In genomic region chr17:7304179-7304578, GRCh38 we compare ENCODE assay signal across 24 cellular contexts. TPM values are rescaled to one million over a fixed set of nuclear protein-coding genes. Genes with fewer than 3 reads are reported as not detected.
"Had no signal": no experiment of that assay in that cellular context is flagged by ENCODE, and none has a peak within 500 bp of the region (broad histone marks: within the 10 kb centered on the region; RNA-seq: fewer than 3 reads in every experiment).

No MANE protein-coding gene starts in this region.

- H3K27me3 ChIP-seq: esophagus squamous epithelium, ovary, right atrium auricular region, sigmoid colon, transverse colon had no signal

- DNase-seq: effector memory CD8-positive, alpha-beta T cell; esophagus squamous epithelium; foreskin fibroblast; immature natural killer cell; left cardiac atrium; left ventricle myocardium inferior; lower lobe of right lung; nucleus accumbens; ovary; sigmoid colon; stimulated activated CD4-positive, alpha-beta T cell treated with anti-CD3 and anti-CD28 coated beads, Interleukin-2, amount 100 ng/mL, for 24 hours; stimulated activated CD4-positive, alpha-beta T cell treated with anti-CD3 and anti-CD28 coated beads, Interleukin-4, amount 100 ng/mL, for 4 hours; stimulated activated naive B cell treated with anti-CD40 and anti-IgM and Interleukin-4, amounts not matched to agents 10 μg/mL and 1 μg/mL and 100 μg/mL, for 72 hours; stimulated activated naive CD8-positive, alpha-beta T cell treated with anti-CD3 and anti-CD28 coated beads, Interleukin-15, amount 100 ng/mL, for 72 hours; transverse colon had no signal

- H3K27ac ChIP-seq: esophagus squamous epithelium, left ventricle myocardium inferior, lower lobe of right lung, ovary, right atrium auricular region, sigmoid colon, skin epidermis, thoracic aorta, transverse colon had no signal

- H3K27ac Mint-ChIP-seq: dendritic cell treated with granulocyte-macrophage colony-stimulating factor and Interleukin-4, amounts not matched to agents 40 ng/mL and 50 ng/mL, for 4 days; effector memory CD8-positive, alpha-beta T cell; memory B cell; mesothelial cell of epicardium; stimulated activated naive B cell treated with anti-CD40 and anti-IgM and Interleukin-4, amounts not matched to agents 10 μg/mL and 1 μg/mL and 100 μg/mL, for 72 hours; stimulated activated naive CD8-positive, alpha-beta T cell treated with anti-CD3 and anti-CD28 coated beads, Interleukin-15, amount 100 ng/mL, for 72 hours had no signal

- ATAC-seq: effector memory CD8-positive, alpha-beta T cell; left cardiac atrium; lower lobe of right lung; stimulated activated naive B cell treated with anti-CD40 and anti-IgM and Interleukin-4, amounts not matched to agents 10 μg/mL and 1 μg/mL and 100 μg/mL, for 72 hours; stimulated activated naive CD8-positive, alpha-beta T cell treated with anti-CD3 and anti-CD28 coated beads, Interleukin-15, amount 100 ng/mL, for 72 hours had no signal

- H3K36me3 Mint-ChIP-seq: mesothelial cell of epicardium had no signal

- H3K27me3 Mint-ChIP-seq: effector memory CD8-positive, alpha-beta T cell; stimulated activated naive CD8-positive, alpha-beta T cell treated with anti-CD3 and anti-CD28 coated beads, Interleukin-15, amount 100 ng/mL, for 72 hours had no signal

- H3K4me3 ChIP-seq: esophagus squamous epithelium, left ventricle myocardium inferior, lower lobe of right lung, ovary, right atrium auricular region, sigmoid colon, skin epidermis, thoracic aorta, transverse colon had no signal

- H3K36me3 ChIP-seq: esophagus squamous epithelium, left ventricle myocardium inferior, ovary, right atrium auricular region, sigmoid colon, thoracic aorta, transverse colon had no signal

- H3K9me3 Mint-ChIP-seq: dendritic cell treated with granulocyte-macrophage colony-stimulating factor and Interleukin-4, amounts not matched to agents 40 ng/mL and 50 ng/mL, for 4 days; effector memory CD8-positive, alpha-beta T cell; memory B cell; mesothelial cell of epicardium; stimulated activated naive B cell treated with anti-CD40 and anti-IgM and Interleukin-4, amounts not matched to agents 10 μg/mL and 1 μg/mL and 100 μg/mL, for 72 hours; stimulated activated naive CD8-positive, alpha-beta T cell treated with anti-CD3 and anti-CD28 coated beads, Interleukin-15, amount 100 ng/mL, for 72 hours had no signal

- H3K4me3 Mint-ChIP-seq: dendritic cell treated with granulocyte-macrophage colony-stimulating factor and Interleukin-4, amounts not matched to agents 40 ng/mL and 50 ng/mL, for 4 days; memory B cell; mesothelial cell of epicardium; stimulated activated naive B cell treated with anti-CD40 and anti-IgM and Interleukin-4, amounts not matched to agents 10 μg/mL and 1 μg/mL and 100 μg/mL, for 72 hours; stimulated activated naive CD8-positive, alpha-beta T cell treated with anti-CD3 and anti-CD28 coated beads, Interleukin-15, amount 100 ng/mL, for 72 hours had no signal

- H3K9me3 ChIP-seq: esophagus squamous epithelium, left ventricle myocardium inferior, lower lobe of right lung, ovary, right atrium auricular region, sigmoid colon, thoracic aorta, transverse colon had no signal

RNA-seq across cellular contexts. Expression of gene YBX2, which starts 9.7 kb away (rescaled TPM):
- total RNA-seq: thoracic aorta, ureter had no signal
- polyA plus RNA-seq: immature natural killer cell had no signal

RNA-seq across cellular contexts. Expression of gene SLC2A4, which starts 22.7 kb away (rescaled TPM):
- polyA plus RNA-seq: keratinocyte, neural cell had no signal
